13 cellular contexts compared by ENCODE assay signal in genomic region chr5:137036630-137037029, GRCh38.
DNase-seq lines count a peak whose midpoint lies in the region; ATAC-seq and TF ChIP-seq lines count a peak whose summit lies in the region.
"Had no signal": no experiment of that assay in that cellular context is flagged by ENCODE, and none has a peak within 500 bp of the region (broad histone marks: within the 10 kb centered on the region; RNA-seq: fewer than 3 reads in every experiment).

No MANE protein-coding gene starts in this region.

- no peak for TF ChIP-seq CTCF in heart left ventricle (IDR thresholded peaks at IDR 0.05)

- no peaks in the 10 kb centered on the region for H3K36me3 ChIP-seq in heart left ventricle
- H3K36me3 ChIP-seq in effector memory CD4-positive, alpha-beta T cell (ENCODE audit: control insufficient read depth, insufficient read depth, low read length) = no peaks in the 10 kb centered on the region
- H3K36me3 ChIP-seq: suprapubic skin had no signal

- H3K27me3 ChIP-seq in heart left ventricle = no peaks in the 10 kb centered on the region
- no peaks in the 10 kb centered on the region for H3K27me3 ChIP-seq in effector memory CD4-positive, alpha-beta T cell (replicated peaks; ENCODE audit: control insufficient read depth, insufficient read depth, low read length, poor library complexity, severe bottlenecking)
- H3K27me3 ChIP-seq: suprapubic skin had no signal

- peaks cover 0 to 9% (median 0%) of the 10 kb centered on the region in 12 donors for H3K9me3 ChIP-seq in heart left ventricle
- no peaks in the 10 kb centered on the region for H3K9me3 ChIP-seq in effector memory CD4-positive, alpha-beta T cell (ENCODE audit: control insufficient read depth, low read length)
- H3K9me3 ChIP-seq: suprapubic skin had no signal

- TF ChIP-seq POLR2A in heart left ventricle (IDR thresholded peaks at IDR 0.05) = no peak

- DNase-seq in ELF-1 (ENCODE audit: low read depth, low spot score) = peak; percentile 90
- DNase-seq in NCI-H187 (lab: John Stamatoyannopoulos, UW) = peak; percentile 84 to 88
- DNase-seq in NCI-H526 treated with DMSO at 0.1 percent for 48 hours (lab: John Stamatoyannopoulos, UW) = peak; percentile 95
- peak; percentile 83 for DNase-seq in islet precursor cell
- DNase-seq in heart left ventricle = no peak
- no peak for DNase-seq in effector memory CD4-positive, alpha-beta T cell
- DNase-seq in NAMALWA (ENCODE audit: low spot score) = no peak
- DNase-seq: activated CD4-positive, alpha-beta memory T cell treated with anti-CD3 and anti-CD28 coated beads, Interleukin-2, amount 10 ng/mL, durations not matched to agents 7 days and 5 days; erythroblast; HFFc6; left cardiac atrium had no signal

- H3K27ac ChIP-seq in heart left ventricle = no peak overlapping the region
- no peak overlapping the region for H3K27ac ChIP-seq in effector memory CD4-positive, alpha-beta T cell (ENCODE audit: insufficient read depth, low read length, poor library complexity, severe bottlenecking)
- H3K27ac ChIP-seq: suprapubic skin had no signal

- ATAC-seq in HG02588 (IDR thresholded peaks at IDR 0.05; ENCODE audit: unreplicated experiment) (no peak), heart left ventricle (no peak)
- ATAC-seq: left cardiac atrium had no signal

- WGBS in heart left ventricle, 4 donors = 28 to 52% (median 38%) methylated on average over 7 of the region's 7 CpGs

- H3K4me3 ChIP-seq in heart left ventricle = no peak overlapping the region
- no peak overlapping the region for H3K4me3 ChIP-seq in effector memory CD4-positive, alpha-beta T cell (ENCODE audit: insufficient read depth, low read depth, low read length, poor library complexity, severe bottlenecking)
- H3K4me3 ChIP-seq: suprapubic skin had no signal

- intact Hi-C loops in heart left ventricle (cut with DNase I) = no loop called here

- H3K4me1 ChIP-seq in heart left ventricle = no peaks in the 10 kb centered on the region
- H3K4me1 ChIP-seq in effector memory CD4-positive, alpha-beta T cell (ENCODE audit: control insufficient read depth, insufficient read depth, low read length, poor library complexity, severe bottlenecking) = no peaks in the 10 kb centered on the region
- H3K4me1 ChIP-seq: suprapubic skin had no signal

Comparison
In these comparisons a context has a peak if more than half of its experiments do, and no peak if none do; other contexts are left out.
1. DNase-seq: peak in ELF-1 (single experiment), NCI-H187 (2 of 2), NCI-H526 treated with DMSO at 0.1 percent for 48 hours (single experiment) and islet precursor cell (single experiment); none in heart left ventricle (0 of 5), effector memory CD4-positive, alpha-beta T cell (0 of 3) and NAMALWA (single experiment).